Comparison of ENCODE assay signal across 8 cellular contexts in genomic region chr2:196592912-196593881, GRCh38. TPM values are rescaled to one million over a fixed set of nuclear protein-coding genes. Genes with fewer than 3 reads are reported as not detected.
A peak's percentile ranks its signal among the peaks of the same experiment; 100 is the strongest.
DNase-seq lines count a peak whose midpoint lies in the region; ATAC-seq and TF ChIP-seq lines count a peak whose summit lies in the region.

Gene HECW2, minus strand, starts transcription at chr2:196593554.

- no peak for TF ChIP-seq POLR2A in esophagus squamous epithelium (IDR thresholded peaks at IDR 0.05)

- H3K27ac ChIP-seq in esophagus squamous epithelium (peak within 1 kb of the TSS; percentile 40 to 88 (median 71)), upper lobe of right lung (no peak within 1 kb of the TSS)

- H3K4me3 ChIP-seq in esophagus squamous epithelium: peak within 1 kb of the TSS; percentile 58 to 81 (median 78)
- H3K4me3 ChIP-seq in mucosa of stomach (ENCODE audit: low read length): no peak within 1 kb of the TSS
- peak within 1 kb of the TSS; percentile 60 for H3K4me3 ChIP-seq in upper lobe of right lung

- H3K9me3 ChIP-seq in esophagus squamous epithelium (no peaks in the 10 kb centered on the region), mucosa of stomach (ENCODE audit: control insufficient read depth, low read length) (no peaks in the 10 kb centered on the region), upper lobe of right lung (no peaks in the 10 kb centered on the region)

- H3K9ac ChIP-seq in mucosa of stomach (ENCODE audit: low read length): peak within 1 kb of the TSS; percentile 39

- no peaks in the 10 kb centered on the region for H3K36me3 ChIP-seq in esophagus squamous epithelium
- H3K36me3 ChIP-seq in mucosa of stomach (ENCODE audit: control insufficient read depth, insufficient read depth, low read length): no peaks in the 10 kb centered on the region
- no peaks in the 10 kb centered on the region for H3K36me3 ChIP-seq in upper lobe of right lung

- TF ChIP-seq CTCF in esophagus squamous epithelium (IDR thresholded peaks at IDR 0.05) (no peak), upper lobe of right lung (IDR thresholded peaks at IDR 0.05) (no peak)

- intact Hi-C loops in esophagus squamous epithelium (cut with DNase I): no loop called here
- intact Hi-C loops in upper lobe of right lung (cut with DNase I): no loop called here

- peaks cover 4 to 27% (median 9%) of the 10 kb centered on the region in 3 donors for H3K4me1 ChIP-seq in esophagus squamous epithelium
- no peaks in the 10 kb centered on the region for H3K4me1 ChIP-seq in mucosa of stomach (ENCODE audit: control insufficient read depth, insufficient read depth, low read length)
- H3K4me1 ChIP-seq in upper lobe of right lung: peaks cover 3% of the 10 kb centered on the region

- DNase-seq in DMS153 treated with DMSO at 0.1 percent for 48 hours (lab: John Stamatoyannopoulos, UW; ENCODE audit: unreplicated experiment) (peak; percentile 24), DMS153 (lab: John Stamatoyannopoulos, UW) (no peak), LHCN-M2 (ENCODE audit: low read depth) (peak; percentile 64), esophagus squamous epithelium (lab: John Stamatoyannopoulos, UW) (no peak), upper lobe of right lung (peak; percentile 70)
- peak; percentile 25 to 31 for DNase-seq in activated CD4-positive, alpha-beta T cell treated with anti-CD3 and anti-CD28 coated beads, Interleukin-2, amount 50 U/mL, for 48 hours

- peaks cover 0 to 66% (median 0%) of the 10 kb centered on the region in 4 donors for H3K27me3 ChIP-seq in esophagus squamous epithelium
- peaks cover 43% of the 10 kb centered on the region for H3K27me3 ChIP-seq in mucosa of stomach (ENCODE audit: control insufficient read depth, insufficient read depth, low read length)
- H3K27me3 ChIP-seq in upper lobe of right lung: peaks cover 57% of the 10 kb centered on the region

- 0 to 2% methylated on average over 4 to 12 of the region's 125 CpGs for WGBS in esophagus squamous epithelium, 2 donors

- ATAC-seq in GM21717 (IDR thresholded peaks at IDR 0.05; ENCODE audit: unreplicated experiment): peak; percentile 49
- peak; percentile 72 for ATAC-seq in upper lobe of right lung

RNA-seq across cellular contexts. Expression of gene HECW2, which starts in this region (rescaled TPM):
- total RNA-seq in LHCN-M2 (2014; rRNA removed): 4.2 and 5.5 TPM in 2 replicates
- polyA plus RNA-seq in LHCN-M2 (2012): 3.1 TPM
- total RNA-seq in esophagus squamous epithelium: 10 to 100 TPM in 1 of 4 donors, 1 to 10 TPM in 3; 1.0 to 13.7 (median 4.8) TPM
- 55.5 TPM for total RNA-seq in upper lobe of right lung

Comparison
In these comparisons a context has a peak if more than half of its experiments do, and no peak if none do; other contexts are left out.
1. DNase-seq: peak in DMS153 treated with DMSO at 0.1 percent for 48 hours (single experiment), LHCN-M2 (single experiment), activated CD4-positive, alpha-beta T cell treated with anti-CD3 and anti-CD28 coated beads, Interleukin-2, amount 50 U/mL, for 48 hours (2 of 2) and upper lobe of right lung (single experiment); none in DMS153 (single experiment) and esophagus squamous epithelium (single experiment).